23 cellular contexts compared by ENCODE assay signal in genomic region chr1:50940291-50940690, GRCh38. TPM values are rescaled to one million over a fixed set of nuclear protein-coding genes. Genes with fewer than 3 reads are reported as not detected.
DNase-seq lines count a peak whose midpoint lies in the region; TF ChIP-seq lines count a peak whose summit lies in the region.
"Had no signal": no experiment of that assay in that cellular context is flagged by ENCODE, and none has a peak within 500 bp of the region (broad histone marks: within the 10 kb centered on the region; RNA-seq: fewer than 3 reads in every experiment).

No MANE protein-coding gene starts in this region.

- 62% methylated on average over 3 of the region's 3 CpGs for WGBS in mammary epithelial cell (ENCODE audit: low coverage, missing lambda C conversion rate)

- H3K9ac ChIP-seq in mammary epithelial cell (ENCODE audit: insufficient read depth, low read length) = no peak overlapping the region
- H3K9ac ChIP-seq: BLaER1 treated with 17β-estradiol and CSF1 and Interleukin-3, amounts not matched to agents 10 nM and 100 nM; GM23248 had no signal

- intact Hi-C loops in mammary epithelial cell (cut with micrococcal nuclease) (no loop called here), MCF 10A (cut with micrococcal nuclease) (no loop called here)

- H3K9me3 ChIP-seq in mammary epithelial cell (replicated peaks; ENCODE audit: insufficient read depth, low read length) = no peaks in the 10 kb centered on the region
- H3K9me3 ChIP-seq: A549; BE2C; BLaER1 treated with 17β-estradiol and CSF1 and Interleukin-3, amounts not matched to agents 10 nM and 100 nM had no signal

- H3K4me3 ChIP-seq in mammary epithelial cell (replicated peaks in 1 of 3; ENCODE audit: insufficient read depth in 1 of 3, low read depth in 2 of 3, low read length in 3 of 3) (no peak overlapping the region), epithelial cell of esophagus (ENCODE audit: low read length) (no peak overlapping the region)
- H3K4me3 ChIP-seq: A549; BLaER1 treated with 17β-estradiol and CSF1 and Interleukin-3, amounts not matched to agents 10 nM and 100 nM; GM12878; GM23248 had no signal

- no peaks in the 10 kb centered on the region for H3K27me3 ChIP-seq in mammary epithelial cell (ENCODE audit: insufficient read depth, low read length)
- H3K27me3 ChIP-seq: BE2C; BLaER1 treated with 17β-estradiol and CSF1 and Interleukin-3, amounts not matched to agents 10 nM and 100 nM had no signal

- H3K27ac ChIP-seq in mammary epithelial cell (ENCODE audit: insufficient read depth, low read depth, low read length) = no peak overlapping the region
- H3K27ac ChIP-seq: 22Rv1; A549; BLaER1 treated with 17β-estradiol and CSF1 and Interleukin-3, amounts not matched to agents 10 nM and 100 nM; GM23248 had no signal

- in situ Hi-C loops in mammary epithelial cell (cut with MboI; ENCODE audit: low sequenced_read_pairs in 2 of 2) = loop anchor here in 1 of 2 donors (25.0 kb wide), 1 partner anchor 247 kb away; no protein-coding TSS in a partner anchor

- no TSS peak for BruUV-seq in mammary epithelial cell (replicated peaks; lab: Mats Ljungman, UMichigan)
- BruUV-seq in MCF 10A (replicated peaks; lab: Mats Ljungman, UMichigan) = no TSS peak

- H3K27ac Mint-ChIP-seq in MCF 10A (ENCODE audit: low read depth, unreplicated experiment) = no peak overlapping the region
- H3K27ac Mint-ChIP-seq: H9 had no signal

- peak overlapping the region; percentile 28 for H3K4me2 ChIP-seq in mammary epithelial cell (ENCODE audit: insufficient read depth, low read depth, low read length)
- H3K4me2 ChIP-seq: A549; BLaER1 treated with 17β-estradiol and CSF1 and Interleukin-3, amounts not matched to agents 10 nM and 100 nM had no signal

- H3K36me3 ChIP-seq in mammary epithelial cell (ENCODE audit: insufficient read depth, low read length) = no peaks in the 10 kb centered on the region
- H3K36me3 ChIP-seq: BE2C had no signal

- H3K4me3 Mint-ChIP-seq in MCF 10A (ENCODE audit: unreplicated experiment) = no peak overlapping the region
- H3K4me3 Mint-ChIP-seq: CD4-positive, alpha-beta memory T cell; H9 had no signal

- H3K4me1 Mint-ChIP-seq in MCF 10A (ENCODE audit: insufficient read depth, unreplicated experiment) = peaks cover 11% of the 10 kb centered on the region

- peaks cover 97% of the 10 kb centered on the region for H3K79me2 ChIP-seq in mammary epithelial cell (ENCODE audit: insufficient read depth, low read length)

- no peaks in the 10 kb centered on the region for H3K27me3 Mint-ChIP-seq in MCF 10A (ENCODE audit: insufficient read depth, unreplicated experiment)
- H3K27me3 Mint-ChIP-seq: CD4-positive, alpha-beta memory T cell had no signal

- dilution Hi-C loops in mammary epithelial cell (cut with HindIII; ENCODE audit: low sequenced_read_pairs) = no loop called here

- no peaks in the 10 kb centered on the region for H4K20me1 ChIP-seq in mammary epithelial cell (ENCODE audit: insufficient read depth, low read length)

- CTCF ChIA-PET in mammary epithelial cell (lab: Charles Lee; ENCODE audit: low non-redundant PET) = no interaction called here
- CTCF ChIA-PET in MCF 10A (lab: Yijun Ruan, JAX) = interaction anchor here (0.6 to 4.4 kb wide), 10 partner anchors 10 to 557 kb away, joined by 3 to 23 read pairs (median 4); partner anchors contain the start of gene FAF1

- no peak overlapping the region for H2AFZ ChIP-seq in mammary epithelial cell (ENCODE audit: low read depth, low read length)
- H2AFZ ChIP-seq: GM23248 had no signal

- no peaks in the 10 kb centered on the region for H3K9me3 Mint-ChIP-seq in MCF 10A (ENCODE audit: unreplicated experiment)
- H3K9me3 Mint-ChIP-seq: CD4-positive, alpha-beta memory T cell; H9 had no signal

- H3K36me3 Mint-ChIP-seq in MCF 10A (ENCODE audit: insufficient read depth, unreplicated experiment) = no peaks in the 10 kb centered on the region

- TF ChIP-seq CTCF in mammary epithelial cell (conservative IDR thresholded peaks at IDR 0.05 in 1 of 2, IDR thresholded peaks at IDR 0.05 in 1 of 2; ENCODE audit: extremely low read depth in 1 of 2, insufficient read depth in 1 of 2, low read depth in 1 of 2, low read length in 2 of 2) = no peak
- TF ChIP-seq CTCF in MCF 10A (IDR thresholded peaks at IDR 0.05; ENCODE audit: unreplicated experiment) = no peak
- no peak for TF ChIP-seq CTCF in epithelial cell of esophagus (IDR thresholded peaks at IDR 0.05; ENCODE audit: insufficient read depth, low read depth, low read length, missing control alignments)

- DNase-seq in DMS 273 (lab: John Stamatoyannopoulos, UW; ENCODE audit: unreplicated experiment) (peak; percentile 29), DMS 273 treated with DMSO at 0.1 percent for 48 hours (lab: John Stamatoyannopoulos, UW) (no peak), mammary epithelial cell (peak; percentile 28), MCF 10A (ENCODE audit: unreplicated experiment) (no peak), epithelial cell of esophagus (ENCODE audit: low read depth) (peak; percentile 41), 8988T (no peak), epidermal melanocyte (ENCODE audit: insufficient read length, low spot score) (no peak), mesenteric fat pad (ENCODE audit: low spot score) (no peak)
- DNase-seq: ACHN; AML-193; BE2C; Calu3; CD4-positive, alpha-beta memory T cell; COR-L47; DMS79; EL; GDM1; GM23248; H9 had no signal

- H3K4me1 ChIP-seq in mammary epithelial cell (ENCODE audit: insufficient read depth, low read length) = peaks cover 7% of the 10 kb centered on the region
- H3K4me1 ChIP-seq: A549; BE2C; BLaER1 treated with 17β-estradiol and CSF1 and Interleukin-3, amounts not matched to agents 10 nM and 100 nM had no signal

- POLR2A ChIA-PET in MCF 10A (lab: Yijun Ruan, JAX) = interaction anchor here (0.7 kb wide), 1 partner anchor 210 kb away, joined by 4 read pairs; no protein-coding TSS in a partner anchor

RNA-seq across cellular contexts. Expression of gene FAF1, which starts 19.8 kb away (rescaled TPM):
- total RNA-seq in mammary epithelial cell = 10 to 100 TPM; 56.3 to 72.8 TPM
- 20.0 TPM for polyA plus RNA-seq in mammary epithelial cell
- 29.9 TPM for polyA minus RNA-seq in mammary epithelial cell
- 74.4 and 93.2 TPM in 2 replicates for total RNA-seq in MCF 10A (2022)
- 47.8 TPM for total RNA-seq in mesenteric fat pad

RNA-seq across cellular contexts. Expression of gene CDKN2C, which starts 29.8 kb away (rescaled TPM):
- total RNA-seq in mammary epithelial cell (1 to 10 TPM; 1.3 to 5.8 TPM), MCF 10A (2022) (2.7 and 2.8 TPM in 2 replicates), mesenteric fat pad (33.1 TPM)
- polyA plus RNA-seq in mammary epithelial cell = 5.1 TPM
- 7.1 TPM for polyA minus RNA-seq in mammary epithelial cell
- total RNA-seq: H9 had no signal

Comparison
In these comparisons a context has a peak if more than half of its experiments do, and no peak if none do; other contexts are left out.
1. DNase-seq: peak in DMS 273 (single experiment), mammary epithelial cell (single experiment) and epithelial cell of esophagus (single experiment); none in DMS 273 treated with DMSO at 0.1 percent for 48 hours (single experiment), MCF 10A (single experiment), 8988T (single experiment), epidermal melanocyte (single experiment) and mesenteric fat pad (single experiment).